ENCODE assay signal across 16 cellular contexts in genomic region chr6:32073066-32073465, GRCh38. TPM values are rescaled to one million over a fixed set of nuclear protein-coding genes. Genes with fewer than 3 reads are reported as not detected.
"Had no signal": no experiment of that assay in that cellular context is flagged by ENCODE, and none has a peak within 500 bp of the region (broad histone marks: within the 10 kb centered on the region; RNA-seq: fewer than 3 reads in every experiment).

No MANE protein-coding gene starts in this region.

- H3K36me3 ChIP-seq: brain microvascular endothelial cell had no signal

- H3K9me3 ChIP-seq: gastroesophageal sphincter, right atrium auricular region, tibial nerve had no signal

- H3K27ac ChIP-seq: brain microvascular endothelial cell, epithelial cell of prostate, right atrium auricular region had no signal

- ATAC-seq: effector memory CD8-positive, alpha-beta T cell; gastroesophageal sphincter; stimulated activated memory B cell treated with anti-CD40 and anti-IgM and Interleukin-4, amounts not matched to agents 10 μg/mL and 1 μg/mL and 100 μg/mL, for 72 hours had no signal

- H3K4me1 Mint-ChIP-seq: activated CD4-positive, alpha-beta T cell treated with anti-CD3 and anti-CD28 coated beads, Interleukin-2, amount 10 ng/mL, durations not matched to agents 24 days and 14 days; activated naive CD4-positive, alpha-beta T cell treated with anti-CD3 and anti-CD28 coated beads, Interleukin-2, amount 50 U/mL, for 24 hours; stimulated activated memory B cell treated with anti-CD40 and anti-IgM and Interleukin-4, amounts not matched to agents 10 μg/mL and 1 μg/mL and 100 μg/mL, for 72 hours had no signal

- H3K9me3 Mint-ChIP-seq: activated CD4-positive, alpha-beta T cell treated with anti-CD3 and anti-CD28 coated beads, Interleukin-2, amount 10 ng/mL, durations not matched to agents 24 days and 14 days; activated naive CD4-positive, alpha-beta T cell treated with anti-CD3 and anti-CD28 coated beads, Interleukin-2, amount 50 U/mL, for 24 hours; dendritic cell treated with granulocyte-macrophage colony-stimulating factor and Interleukin-4, amounts not matched to agents 40 ng/mL and 50 ng/mL, for 4 days; effector memory CD8-positive, alpha-beta T cell; neural crest cell; stimulated activated memory B cell treated with anti-CD40 and anti-IgM and Interleukin-4, amounts not matched to agents 10 μg/mL and 1 μg/mL and 100 μg/mL, for 72 hours had no signal

- H3K27ac Mint-ChIP-seq: activated CD4-positive, alpha-beta T cell treated with anti-CD3 and anti-CD28 coated beads, Interleukin-2, amount 10 ng/mL, durations not matched to agents 24 days and 14 days; activated naive CD4-positive, alpha-beta T cell treated with anti-CD3 and anti-CD28 coated beads, Interleukin-2, amount 50 U/mL, for 24 hours; dendritic cell treated with granulocyte-macrophage colony-stimulating factor and Interleukin-4, amounts not matched to agents 40 ng/mL and 50 ng/mL, for 4 days; effector memory CD8-positive, alpha-beta T cell; stimulated activated memory B cell treated with anti-CD40 and anti-IgM and Interleukin-4, amounts not matched to agents 10 μg/mL and 1 μg/mL and 100 μg/mL, for 72 hours had no signal

- H3K4me3 ChIP-seq: gastroesophageal sphincter, right atrium auricular region, tibial nerve had no signal

- H3K4me3 Mint-ChIP-seq: activated CD4-positive, alpha-beta T cell treated with anti-CD3 and anti-CD28 coated beads, Interleukin-2, amount 10 ng/mL, durations not matched to agents 24 days and 14 days; activated naive CD4-positive, alpha-beta T cell treated with anti-CD3 and anti-CD28 coated beads, Interleukin-2, amount 50 U/mL, for 24 hours; dendritic cell treated with granulocyte-macrophage colony-stimulating factor and Interleukin-4, amounts not matched to agents 40 ng/mL and 50 ng/mL, for 4 days; effector memory CD8-positive, alpha-beta T cell; neural crest cell; stimulated activated memory B cell treated with anti-CD40 and anti-IgM and Interleukin-4, amounts not matched to agents 10 μg/mL and 1 μg/mL and 100 μg/mL, for 72 hours had no signal

- H3K27me3 Mint-ChIP-seq: activated CD4-positive, alpha-beta T cell treated with anti-CD3 and anti-CD28 coated beads, Interleukin-2, amount 10 ng/mL, durations not matched to agents 24 days and 14 days; activated naive CD4-positive, alpha-beta T cell treated with anti-CD3 and anti-CD28 coated beads, Interleukin-2, amount 50 U/mL, for 24 hours had no signal

- H3K36me3 Mint-ChIP-seq: activated naive CD4-positive, alpha-beta T cell treated with anti-CD3 and anti-CD28 coated beads, Interleukin-2, amount 50 U/mL, for 24 hours; stimulated activated memory B cell treated with anti-CD40 and anti-IgM and Interleukin-4, amounts not matched to agents 10 μg/mL and 1 μg/mL and 100 μg/mL, for 72 hours had no signal

- H3K27me3 ChIP-seq: gastroesophageal sphincter, right atrium auricular region, tibial nerve had no signal

- DNase-seq: activated CD4-positive, alpha-beta T cell treated with anti-CD3 and anti-CD28 coated beads, Interleukin-2, amount 10 ng/mL, durations not matched to agents 24 days and 14 days; activated T-cell treated with anti-CD3 and anti-CD28 coated beads for 4 hours; amniotic stem cell; brain microvascular endothelial cell; cerebellar nuclear complex; effector memory CD8-positive, alpha-beta T cell; small intestine had no signal

RNA-seq across cellular contexts. Expression of gene CYP21A2, which starts 34.9 kb away (rescaled TPM):
- total RNA-seq: kidney epithelial cell had no signal
